Comparison of ENCODE assay signal across 22 cellular contexts in genomic region chr19:2906631-2907195, GRCh38. TPM values are rescaled to one million over a fixed set of nuclear protein-coding genes. Genes with fewer than 3 reads are reported as not detected.
DNase-seq lines count a peak whose midpoint lies in the region; ATAC-seq, FAIRE-seq and TF ChIP-seq lines count a peak whose summit lies in the region.
"Had no signal": no experiment of that assay in that cellular context is flagged by ENCODE, and none has a peak within 500 bp of the region (broad histone marks: within the 10 kb centered on the region; RNA-seq: fewer than 3 reads in every experiment).

No MANE protein-coding gene starts in this region.

- H3K4me1 ChIP-seq in HUES64 (ENCODE audit: insufficient read depth, low read length) (peaks cover 4% of the 10 kb centered on the region; the same call in 1 of the 2 replicates), RWPE2 (ENCODE audit: insufficient read depth, poor library complexity, severe bottlenecking) (peaks cover 11% of the 10 kb centered on the region), K562 (replicated peaks in 1 of 2; ENCODE audit: control insufficient read depth in 2 of 2, insufficient read depth in 2 of 2, low read length in 2 of 2) (peaks cover 12 to 25% of the 10 kb centered on the region in 2 experiments; a peak in 4 of 5 replicates), gastroesophageal sphincter (peaks cover 0 to 9% (median 1%) of the 10 kb centered on the region in 3 donors)

- H3K27me3 ChIP-seq in HUES64 (ENCODE audit: insufficient read depth, low read length) (no peaks in the 10 kb centered on the region), RWPE2 (ENCODE audit: insufficient read depth, poor library complexity, severe bottlenecking) (no peaks in the 10 kb centered on the region), K562 (ENCODE audit: control insufficient read depth in 2 of 2, insufficient read depth in 2 of 2, low read length in 2 of 2) (no peaks in the 10 kb centered on the region), gastroesophageal sphincter (no peaks in the 10 kb centered on the region)
- H3K27me3 ChIP-seq: BE2C had no signal

- FAIRE-seq in K562 (lab: Jason Lieb, UNC), result no peak
- FAIRE-seq: GM12891, GM18507 had no signal

- ATAC-seq in RWPE2 (ENCODE audit: low read depth) (no peak), K562 (no peak), GM18870 (IDR thresholded peaks at IDR 0.05; ENCODE audit: unreplicated experiment) (no peak), gastroesophageal sphincter (no peak)
- ATAC-seq: HCT116 had no signal

- CTCF ChIA-PET in K562 (lab: Yijun Ruan, JAX; ENCODE audit: low intra/inter-chr PET ratio), result no interaction called here

- in situ Hi-C loops in K562 (cut with MboI), result no loop called here

- no peaks in the 10 kb centered on the region for H3K9me1 ChIP-seq in K562 (ENCODE audit: control insufficient read depth, insufficient read depth, low read length)

- POLR2A ChIA-PET in K562 (lab: Yijun Ruan, JAX), result no interaction called here

- DNase-seq in RWPE2 (ENCODE audit: low spot score) (no peak), K562 (ENCODE audit: extremely low read depth in 1 of 4, low spot score in 3 of 4) (no peak), NCI-H2196 treated with DMSO at 0.1 percent for 48 hours (lab: John Stamatoyannopoulos, UW; ENCODE audit: unreplicated experiment) (no peak), AML-193 (lab: John Stamatoyannopoulos, UW) (no peak)
- DNase-seq: BE2C; C1 segment of cervical spinal cord; Calu3; CD4-positive, alpha-beta memory T cell; COR-L47; DMS53; DMS79 treated with DMSO at 0.1 percent for 48 hours; GF-D8; GOT3; H9 had no signal

- no peak overlapping the region for H3K4me2 ChIP-seq in K562 (ENCODE audit: insufficient read depth, low read length)

- H2AFZ ChIP-seq in K562 (ENCODE audit: low read depth, low read length), result no peak overlapping the region

- H3K27ac ChIP-seq in HUES64 (ENCODE audit: low read depth, low read length) (no peak overlapping the region), RWPE2 (ENCODE audit: poor library complexity, severe bottlenecking) (peak overlapping the region; percentile 80), K562 (ENCODE audit: extremely low read depth, low read depth, low read length) (no peak overlapping the region), gastroesophageal sphincter (no peak overlapping the region)

- BruUV-seq in K562 (replicated peaks; lab: Mats Ljungman, UMichigan), result no TSS peak

- intact Hi-C loops in K562 (cut with micrococcal nuclease), result no loop called here

- H3K9ac ChIP-seq in HUES64 (ENCODE audit: low read depth, low read length), result peak overlapping the region; percentile 31; the same call in 1 of the 2 replicates
- peak overlapping the region in 1 of 2 experiments; percentile 28; a peak in 2 of 4 replicates for H3K9ac ChIP-seq in K562 (ENCODE audit: insufficient read depth in 1 of 2, low read depth in 2 of 2, low read length in 2 of 2)

- H3K79me2 ChIP-seq in K562 (ENCODE audit: control insufficient read depth, insufficient read depth, low read length), result peaks cover 71% of the 10 kb centered on the region

- H4K20me1 ChIP-seq in K562 (replicated peaks; ENCODE audit: control insufficient read depth, insufficient read depth, low read length), result 0 out of 2 replicates have a peak, but pooled peaks cover 4% of the 10 kb centered on the region

- H3K9me3 ChIP-seq in HUES64 (ENCODE audit: insufficient read depth, low read depth, low read length) (no peaks in the 10 kb centered on the region), RWPE2 (ENCODE audit: severe bottlenecking) (no peaks in the 10 kb centered on the region), K562 (replicated peaks; ENCODE audit: control insufficient read depth, insufficient read depth, low read depth, low read length) (peaks cover 5% of the 10 kb centered on the region; the same call in 1 of the 2 replicates), gastroesophageal sphincter (no peaks in the 10 kb centered on the region)
- H3K9me3 ChIP-seq: BE2C had no signal

- H3K4me3 ChIP-seq in HUES64 (ENCODE audit: low read length) (no peak overlapping the region), RWPE2 (ENCODE audit: severe bottlenecking) (no peak overlapping the region), K562 (no peak overlapping the region), gastroesophageal sphincter (no peak overlapping the region)

- 91% methylated on average over 20 of the region's 20 CpGs for WGBS in HUES64
- WGBS in K562 (ENCODE audit: insufficient coverage, low coverage, missing lambda C conversion rate), result 88% methylated on average over 20 of the region's 20 CpGs
- WGBS in gastroesophageal sphincter (ENCODE audit: low coverage in 1 of 2), 2 donors, result 76 to 94% methylated on average over 4 to 5 of the region's 20 CpGs

- TF ChIP-seq CTCF in RWPE2 (IDR thresholded peaks at IDR 0.05; ENCODE audit: poor library complexity, severe bottlenecking) (no peak), K562 (IDR thresholded peaks at IDR 0.05 in 2 of 3, conservative IDR thresholded peaks at IDR 0.05 in 1 of 3; ENCODE audit: insufficient read depth in 2 of 3, low read depth in 1 of 3, low read length in 3 of 3) (no peak), gastroesophageal sphincter (IDR thresholded peaks at IDR 0.05) (no peak)

- TF ChIP-seq RAD21 in K562 (CRISPR knock-in tag; conservative IDR thresholded peaks at IDR 0.05 in 1 of 2, IDR thresholded peaks at IDR 0.05 in 1 of 2), result no peak

- TF ChIP-seq EP300 in K562 (IDR thresholded peaks at IDR 0.05; ENCODE audit: low read length), result no peak
- no peak for TF ChIP-seq EP300 in gastroesophageal sphincter (IDR thresholded peaks at IDR 0.05)

- H3K36me3 ChIP-seq in HUES64 (ENCODE audit: insufficient read depth, low read length), result no peaks in the 10 kb centered on the region
- H3K36me3 ChIP-seq in RWPE2 (ENCODE audit: low read depth), result peaks cover 11% of the 10 kb centered on the region
- H3K36me3 ChIP-seq in K562 (ENCODE audit: control insufficient read depth, insufficient read depth, low read length), result peaks cover 16% of the 10 kb centered on the region; the same call in 2 of the 3 replicates
- H3K36me3 ChIP-seq in gastroesophageal sphincter, result no peaks in the 10 kb centered on the region
- H3K36me3 ChIP-seq: BE2C had no signal

- TF ChIP-seq POLR2A in K562 (conservative IDR thresholded peaks at IDR 0.05) (no peak), gastroesophageal sphincter (IDR thresholded peaks at IDR 0.05) (no peak)

RNA-seq across cellular contexts. Expression of gene ZNF57, which starts 6.0 kb away (rescaled TPM):
- 5.7 TPM for polyA plus RNA-seq in HUES64 (2013, experiment 1 of 2)
- polyA plus RNA-seq in HUES64 (2013, experiment 2 of 2), result 7.2 TPM
- total RNA-seq in K562 (2011; cell fraction: chromatin; rRNA removed; ENCODE audit: low replicate concordance), result 13.0 and 27.0 TPM in 2 replicates
- 9.3 and 12.1 TPM in 2 replicates for total RNA-seq in K562 (2011; cell fraction: nucleolus; rRNA removed)
- 10.5 and 12.5 TPM in 2 replicates for total RNA-seq in K562 (2011; cell fraction: nucleoplasm; rRNA removed)
- total RNA-seq in K562 (2014; rRNA removed) (7.3 and 8.5 TPM in 2 replicates), K562 (2014; rRNA removed; fragmentation: Illumina TruSeq; extraction: Trizol) (13.4 and 13.5 TPM in 2 replicates), K562 (2015; rRNA removed; fragmentation: Illumina TruSeq; extraction: Trizol) (10.8 and 11.5 TPM in 2 replicates), K562 (2021) (7.7 and 7.8 TPM in 2 replicates), gastroesophageal sphincter (1 to 10 TPM; 1.3 to 3.8 (median 2.8) TPM)
- polyA plus RNA-seq in K562 (2011; rRNA removed) (10.8 and 12.8 TPM in 2 replicates), K562 (2014; fragmentation: Illumina TruSeq; extraction: Trizol) (9.6 and 11.9 TPM in 2 replicates), K562 (2014; fragmentation: Nextera tagmentation; extraction: Ambion mirVana) (1 to 10 TPM; 3.9 to 6.2 TPM), K562 (2014; rRNA removed) (7.0 and 7.7 TPM in 2 replicates)
- 4.9 and 6.9 TPM in 2 replicates for polyA plus RNA-seq in K562 (2011; cell fraction: cytosol; rRNA removed)
- polyA plus RNA-seq in K562 (2011; cell fraction: nucleus; rRNA removed), result 10.0 and 11.7 TPM in 2 replicates
- polyA plus RNA-seq in K562 (2012), result 6.3 and 8.0 TPM in 2 replicates
- 18.7 and 20.8 TPM in 2 replicates for polyA minus RNA-seq in K562 (2011; rRNA and poly(A)+ RNA removed)
- 4.1 and 6.6 TPM in 2 replicates for polyA minus RNA-seq in K562 (2011; cell fraction: cytosol; rRNA and poly(A)+ RNA removed)
- 3.0 and 7.1 TPM in 2 replicates for polyA minus RNA-seq in K562 (2011; cell fraction: nucleus; rRNA and poly(A)+ RNA removed)

RNA-seq across cellular contexts. Expression of gene ZNF77, which starts 38.1 kb away (rescaled TPM):
- 4.2 TPM for polyA plus RNA-seq in HUES64 (2013, experiment 1 of 2)
- 4.4 TPM for polyA plus RNA-seq in HUES64 (2013, experiment 2 of 2)
- total RNA-seq in K562 (2011; cell fraction: chromatin; rRNA removed; ENCODE audit: low replicate concordance), result 62.3 and 82.9 TPM in 2 replicates
- total RNA-seq in K562 (2011; cell fraction: nucleolus; rRNA removed), result 40.1 and 43.2 TPM in 2 replicates
- total RNA-seq in K562 (2011; cell fraction: nucleoplasm; rRNA removed), result 32.5 and 41.6 TPM in 2 replicates
- total RNA-seq in K562 (2014; rRNA removed) (6.5 and 8.6 TPM in 2 replicates), K562 (2014; rRNA removed; fragmentation: Illumina TruSeq; extraction: Trizol) (11.2 and 13.5 TPM in 2 replicates), K562 (2015; rRNA removed; fragmentation: Illumina TruSeq; extraction: Trizol) (10.2 and 11.2 TPM in 2 replicates), K562 (2021) (6.7 and 6.8 TPM in 2 replicates), gastroesophageal sphincter (1 to 10 TPM; 2.2 to 6.8 (median 3.4) TPM)
- polyA plus RNA-seq in K562 (2011; rRNA removed) (12.3 and 14.5 TPM in 2 replicates), K562 (2014; fragmentation: Illumina TruSeq; extraction: Trizol) (7.7 and 10.7 TPM in 2 replicates), K562 (2014; fragmentation: Nextera tagmentation; extraction: Ambion mirVana) (1 to 10 TPM; 4.3 to 4.9 TPM), K562 (2014; rRNA removed) (8.1 and 8.2 TPM in 2 replicates)
- polyA plus RNA-seq in K562 (2011; cell fraction: cytosol; rRNA removed), result 4.5 and 6.9 TPM in 2 replicates
- 11.2 and 12.3 TPM in 2 replicates for polyA plus RNA-seq in K562 (2011; cell fraction: nucleus; rRNA removed)
- polyA plus RNA-seq in K562 (2012), result 5.9 and 14.5 TPM in 2 replicates
- 22.6 and 25.0 TPM in 2 replicates for polyA minus RNA-seq in K562 (2011; rRNA and poly(A)+ RNA removed)
- 3.2 and 4.4 TPM in 2 replicates for polyA minus RNA-seq in K562 (2011; cell fraction: cytosol; rRNA and poly(A)+ RNA removed)
- polyA minus RNA-seq in K562 (2011; cell fraction: nucleus; rRNA and poly(A)+ RNA removed), result 5.4 and 7.1 TPM in 2 replicates

RNA-seq across cellular contexts. Expression of gene ZNF556, which starts 39.6 kb away (rescaled TPM):
- not detected for polyA plus RNA-seq in HUES64 (2013, experiment 1 of 2)
- polyA plus RNA-seq in HUES64 (2013, experiment 2 of 2), result not detected
- total RNA-seq in K562 (2011; cell fraction: chromatin; rRNA removed; ENCODE audit: low replicate concordance), result not detected in 2 replicates
- not detected in 2 replicates for total RNA-seq in K562 (2011; cell fraction: nucleolus; rRNA removed)
- total RNA-seq in K562 (2011; cell fraction: nucleoplasm; rRNA removed), result 0.08 TPM in 1 of 2 replicates, not detected in the other
- total RNA-seq in K562 (2014; rRNA removed), result 0.12 and 0.36 TPM in 2 replicates
- total RNA-seq in K562 (2014; rRNA removed; fragmentation: Illumina TruSeq; extraction: Trizol), result 0.03 and 0.33 TPM in 2 replicates
- 0.11 TPM in 1 of 2 replicates, not detected in the other for total RNA-seq in K562 (2015; rRNA removed; fragmentation: Illumina TruSeq; extraction: Trizol)
- total RNA-seq in K562 (2021), result 0.11 TPM in 1 of 2 replicates, not detected in the other
- polyA plus RNA-seq in K562 (2011; rRNA removed), result not detected in 2 replicates
- polyA plus RNA-seq in K562 (2011; cell fraction: cytosol; rRNA removed), result not detected in 2 replicates
- polyA plus RNA-seq in K562 (2011; cell fraction: nucleus; rRNA removed), result not detected in 2 replicates
- polyA plus RNA-seq in K562 (2012), result 0.03 and 0.04 TPM in 2 replicates
- 0.01 and 0.06 TPM in 2 replicates for polyA plus RNA-seq in K562 (2014; fragmentation: Illumina TruSeq; extraction: Trizol)
- polyA plus RNA-seq in K562 (2014; fragmentation: Nextera tagmentation; extraction: Ambion mirVana), result under 1 TPM; 0.01 to 0.10 TPM
- 0.08 and 0.09 TPM in 2 replicates for polyA plus RNA-seq in K562 (2014; rRNA removed)
- polyA minus RNA-seq in K562 (2011; rRNA and poly(A)+ RNA removed), result 0.07 TPM in 1 of 2 replicates, not detected in the other
- polyA minus RNA-seq in K562 (2011; cell fraction: cytosol; rRNA and poly(A)+ RNA removed), result not detected in 2 replicates
- polyA minus RNA-seq in K562 (2011; cell fraction: nucleus; rRNA and poly(A)+ RNA removed), result not detected in 2 replicates
- under 1 TPM in 3 of 4 donors, not detected in 1; 0.27 to 0.47 (median 0.27) TPM for total RNA-seq in gastroesophageal sphincter
- total RNA-seq: A172; Calu3; CD4-positive, alpha-beta memory T cell; H9 had no signal
- polyA plus RNA-seq: AG04450; CD4-positive, alpha-beta memory T cell had no signal
